ENCODE assay signal across 32 cellular contexts in genomic region chr6:144449911-144450690, GRCh38.
DNase-seq lines count a peak whose midpoint lies in the region; ATAC-seq and TF ChIP-seq lines count a peak whose summit lies in the region.
"Had no signal": no experiment of that assay in that cellular context is flagged by ENCODE, and none has a peak within 500 bp of the region (broad histone marks: within the 10 kb centered on the region; RNA-seq: fewer than 3 reads in every experiment).

No MANE protein-coding gene starts in this region.

- no peaks in the 10 kb centered on the region for H3K79me2 ChIP-seq in neural progenitor cell (ENCODE audit: low read depth)

- H3K4me3 Mint-ChIP-seq in T-helper 2 cell treated with Interferon-gamma antibody and Interleukin-4, amounts not matched to agents 5 μg/mL and 100 μg/mL, for 36 hours = no peak overlapping the region
- H3K4me3 Mint-ChIP-seq in activated T-helper 17 cell treated with anti-CD3 and anti-CD28 coated beads, Interleukin-2, amount 50 U/mL, for 72 hours = no peak overlapping the region
- H3K4me3 Mint-ChIP-seq in neural progenitor cell = no peak overlapping the region
- no peak overlapping the region for H3K4me3 Mint-ChIP-seq in activated T-cell treated with anti-CD3 and anti-CD28 coated beads, Interleukin-2, amount 50 U/mL, for 24 hours
- H3K4me3 Mint-ChIP-seq in naive thymus-derived CD4-positive, alpha-beta T cell = no peak overlapping the region
- H3K4me3 Mint-ChIP-seq: activated CD4-positive, alpha-beta T cell treated with anti-CD3 and anti-CD28 coated beads, Interleukin-2, amount 10 ng/mL, durations not matched to agents 24 days and 14 days; CD4-positive, alpha-beta T cell; effector memory CD8-positive, alpha-beta T cell; IgD-negative memory B cell; stimulated activated naive CD8-positive, alpha-beta T cell treated with anti-CD3 and anti-CD28 coated beads, Interleukin-15, amount 100 ng/mL, for 72 hours had no signal

- H4K20me1 ChIP-seq in neural progenitor cell (ENCODE audit: low read depth) = no peaks in the 10 kb centered on the region

- peaks cover 6% of the 10 kb centered on the region for H3F3A ChIP-seq in neural progenitor cell (ENCODE audit: low read depth)

- no peak overlapping the region for H2AFZ ChIP-seq in neural progenitor cell (replicated peaks)

- TF ChIP-seq CTCF in neural progenitor cell (IDR thresholded peaks at IDR 0.05) = no peak

- H3K27ac Mint-ChIP-seq in T-helper 2 cell treated with Interferon-gamma antibody and Interleukin-4, amounts not matched to agents 5 μg/mL and 100 μg/mL, for 36 hours = peak overlapping the region; percentile 66
- H3K27ac Mint-ChIP-seq in activated T-helper 17 cell treated with anti-CD3 and anti-CD28 coated beads, Interleukin-2, amount 50 U/mL, for 72 hours = peak overlapping the region; percentile 1
- H3K27ac Mint-ChIP-seq in neural progenitor cell = no peak overlapping the region
- H3K27ac Mint-ChIP-seq in activated T-cell treated with anti-CD3 and anti-CD28 coated beads, Interleukin-2, amount 50 U/mL, for 24 hours = no peak overlapping the region
- peak overlapping the region in 1 of 9 donors; percentile 63 for H3K27ac Mint-ChIP-seq in naive thymus-derived CD4-positive, alpha-beta T cell
- H3K27ac Mint-ChIP-seq: activated CD4-positive, alpha-beta T cell treated with anti-CD3 and anti-CD28 coated beads, Interleukin-2, amount 10 ng/mL, durations not matched to agents 24 days and 14 days; CD4-positive, alpha-beta T cell; stimulated activated naive CD8-positive, alpha-beta T cell treated with anti-CD3 and anti-CD28 coated beads, Interleukin-15, amount 100 ng/mL, for 72 hours had no signal

- no peak for DNase-seq in T-helper 2 cell treated with Interferon-gamma antibody and Interleukin-4, amounts not matched to agents 5 μg/mL and 100 μg/mL, for 36 hours (ENCODE audit: low spot score)
- DNase-seq in T-helper 2 cell (no peak), left cardiac atrium (peak; percentile 20), neural progenitor cell (ENCODE audit: low spot score) (peak; percentile 62), retina (no peak)
- DNase-seq in activated T-cell treated with anti-CD3 and anti-CD28 coated beads, Interleukin-2, amount 50 U/mL, for 24 hours = no peak
- no peak for DNase-seq in naive thymus-derived CD4-positive, alpha-beta T cell
- DNase-seq: activated CD4-positive, alpha-beta T cell treated with anti-CD3 and anti-CD28 coated beads, Interleukin-2, amount 10 ng/mL, durations not matched to agents 24 days and 14 days; activated naive CD4-positive, alpha-beta T cell treated with anti-CD3 and anti-CD28 coated beads, Interleukin-2, amount 50 U/mL, for 16 hours; CD4-positive, alpha-beta T cell; DMS 273 treated with DMSO at 0.1 percent for 48 hours; effector memory CD8-positive, alpha-beta T cell; EL; islet precursor cell; NCI-H1048; NCI-H1694 treated with DMSO at 0.1 percent for 48 hours; NCI-H2171 treated with DMSO at 0.1 percent for 48 hours; NCI-H524; NK-92 treated with Interleukin-12 subunit alpha and Interleukin-12 subunit beta, amount 100 ng/mL, for 24 hours; PC-3; small intestine; T-helper 9 cell had no signal

- H3K4me1 ChIP-seq in neural progenitor cell = peaks cover 10% of the 10 kb centered on the region
- H3K4me1 ChIP-seq in naive thymus-derived CD4-positive, alpha-beta T cell (ENCODE audit: control insufficient read depth in 2 of 2, insufficient read depth in 2 of 2, low read length in 2 of 2) = no peaks in the 10 kb centered on the region
- H3K4me1 ChIP-seq: esophagus muscularis mucosa, gastroesophageal sphincter, prostate gland had no signal

- no peaks in the 10 kb centered on the region for H3K9me3 Mint-ChIP-seq in T-helper 2 cell treated with Interferon-gamma antibody and Interleukin-4, amounts not matched to agents 5 μg/mL and 100 μg/mL, for 36 hours
- no peaks in the 10 kb centered on the region for H3K9me3 Mint-ChIP-seq in activated T-helper 17 cell treated with anti-CD3 and anti-CD28 coated beads, Interleukin-2, amount 50 U/mL, for 72 hours
- no peaks in the 10 kb centered on the region for H3K9me3 Mint-ChIP-seq in neural progenitor cell
- no peaks in the 10 kb centered on the region for H3K9me3 Mint-ChIP-seq in activated T-cell treated with anti-CD3 and anti-CD28 coated beads, Interleukin-2, amount 50 U/mL, for 24 hours
- H3K9me3 Mint-ChIP-seq in naive thymus-derived CD4-positive, alpha-beta T cell = no peaks in the 10 kb centered on the region
- H3K9me3 Mint-ChIP-seq: activated CD4-positive, alpha-beta T cell treated with anti-CD3 and anti-CD28 coated beads, Interleukin-2, amount 10 ng/mL, durations not matched to agents 24 days and 14 days; CD4-positive, alpha-beta T cell; effector memory CD8-positive, alpha-beta T cell; IgD-negative memory B cell; stimulated activated naive CD8-positive, alpha-beta T cell treated with anti-CD3 and anti-CD28 coated beads, Interleukin-15, amount 100 ng/mL, for 72 hours had no signal

- no peak overlapping the region for H3K4me3 ChIP-seq in neural progenitor cell
- no peak overlapping the region for H3K4me3 ChIP-seq in naive thymus-derived CD4-positive, alpha-beta T cell (ENCODE audit: low read length)
- H3K4me3 ChIP-seq: cardiac muscle cell, coronary artery, esophagus muscularis mucosa, gastroesophageal sphincter, prostate gland, tibial nerve had no signal

- no peaks in the 10 kb centered on the region for H3K36me3 ChIP-seq in neural progenitor cell
- peaks cover 24 to 72% (median 44%) of the 10 kb centered on the region in 3 experiments for H3K36me3 ChIP-seq in naive thymus-derived CD4-positive, alpha-beta T cell (ENCODE audit: control insufficient read depth in 2 of 3, insufficient read depth in 3 of 3, low read length in 3 of 3)
- H3K36me3 ChIP-seq: prostate gland had no signal

- H3K9ac ChIP-seq in neural progenitor cell = no peak overlapping the region

- H3K4me2 ChIP-seq in neural progenitor cell = no peak overlapping the region

- H3K27me3 Mint-ChIP-seq in T-helper 2 cell treated with Interferon-gamma antibody and Interleukin-4, amounts not matched to agents 5 μg/mL and 100 μg/mL, for 36 hours (ENCODE audit: low read depth) = no peaks in the 10 kb centered on the region
- H3K27me3 Mint-ChIP-seq in activated T-helper 17 cell treated with anti-CD3 and anti-CD28 coated beads, Interleukin-2, amount 50 U/mL, for 72 hours = no peaks in the 10 kb centered on the region
- H3K27me3 Mint-ChIP-seq in neural progenitor cell (ENCODE audit: insufficient read depth, low read depth) = no peaks in the 10 kb centered on the region
- H3K27me3 Mint-ChIP-seq in activated T-cell treated with anti-CD3 and anti-CD28 coated beads, Interleukin-2, amount 50 U/mL, for 24 hours = no peaks in the 10 kb centered on the region
- H3K27me3 Mint-ChIP-seq in naive thymus-derived CD4-positive, alpha-beta T cell = no peaks in the 10 kb centered on the region
- H3K27me3 Mint-ChIP-seq: activated CD4-positive, alpha-beta T cell treated with anti-CD3 and anti-CD28 coated beads, Interleukin-2, amount 10 ng/mL, durations not matched to agents 24 days and 14 days; CD4-positive, alpha-beta T cell; effector memory CD8-positive, alpha-beta T cell; IgD-negative memory B cell; stimulated activated naive CD8-positive, alpha-beta T cell treated with anti-CD3 and anti-CD28 coated beads, Interleukin-15, amount 100 ng/mL, for 72 hours had no signal

- peaks cover 52% of the 10 kb centered on the region for H3K36me3 Mint-ChIP-seq in T-helper 2 cell treated with Interferon-gamma antibody and Interleukin-4, amounts not matched to agents 5 μg/mL and 100 μg/mL, for 36 hours (ENCODE audit: low read depth)
- H3K36me3 Mint-ChIP-seq in activated T-helper 17 cell treated with anti-CD3 and anti-CD28 coated beads, Interleukin-2, amount 50 U/mL, for 72 hours (ENCODE audit: low read depth) = peaks cover 77% of the 10 kb centered on the region
- H3K36me3 Mint-ChIP-seq in neural progenitor cell = peaks cover 28% of the 10 kb centered on the region
- peaks cover 58% of the 10 kb centered on the region for H3K36me3 Mint-ChIP-seq in activated T-cell treated with anti-CD3 and anti-CD28 coated beads, Interleukin-2, amount 50 U/mL, for 24 hours (ENCODE audit: low read depth)
- H3K36me3 Mint-ChIP-seq in naive thymus-derived CD4-positive, alpha-beta T cell = peaks cover 26 to 65% (median 49%) of the 10 kb centered on the region in 5 donors

- POLR2A ChIA-PET in naive thymus-derived CD4-positive, alpha-beta T cell (lab: Charles Lee) = no interaction called here

- H3K27me3 ChIP-seq in neural progenitor cell = no peaks in the 10 kb centered on the region
- no peaks in the 10 kb centered on the region for H3K27me3 ChIP-seq in naive thymus-derived CD4-positive, alpha-beta T cell (ENCODE audit: control insufficient read depth in 2 of 2, insufficient read depth in 2 of 2, low read length in 2 of 2)
- H3K27me3 ChIP-seq: cardiac muscle cell, esophagus muscularis mucosa, gastroesophageal sphincter, tibial nerve had no signal

- ATAC-seq in activated T-helper 17 cell treated with anti-CD3 and anti-CD28 coated beads, Interleukin-2, amount 50 U/mL, for 72 hours (replicated peaks) = no peak
- peak; percentile 55 to 66 for ATAC-seq in left cardiac atrium
- no peak for ATAC-seq in naive thymus-derived CD4-positive, alpha-beta T cell
- ATAC-seq: effector memory CD8-positive, alpha-beta T cell; gastroesophageal sphincter; PC-3 had no signal

- intact Hi-C loops in left cardiac atrium (cut with DNase I) = no loop called here
- intact Hi-C loops in naive thymus-derived CD4-positive, alpha-beta T cell (cut with micrococcal nuclease) = no loop called here

- peaks cover 5% of the 10 kb centered on the region for H3K4me1 Mint-ChIP-seq in T-helper 2 cell treated with Interferon-gamma antibody and Interleukin-4, amounts not matched to agents 5 μg/mL and 100 μg/mL, for 36 hours (ENCODE audit: low read depth)
- no peaks in the 10 kb centered on the region for H3K4me1 Mint-ChIP-seq in activated T-helper 17 cell treated with anti-CD3 and anti-CD28 coated beads, Interleukin-2, amount 50 U/mL, for 72 hours
- no peaks in the 10 kb centered on the region for H3K4me1 Mint-ChIP-seq in neural progenitor cell
- H3K4me1 Mint-ChIP-seq in activated T-cell treated with anti-CD3 and anti-CD28 coated beads, Interleukin-2, amount 50 U/mL, for 24 hours (ENCODE audit: low read depth) = peaks cover 3% of the 10 kb centered on the region
- H3K4me1 Mint-ChIP-seq in naive thymus-derived CD4-positive, alpha-beta T cell = peaks cover 0 to 7% (median 0%) of the 10 kb centered on the region in 7 donors
- H3K4me1 Mint-ChIP-seq: IgD-negative memory B cell had no signal

- H3K9me3 ChIP-seq in neural progenitor cell (ENCODE audit: low read depth) = no peaks in the 10 kb centered on the region
- no peaks in the 10 kb centered on the region for H3K9me3 ChIP-seq in naive thymus-derived CD4-positive, alpha-beta T cell (ENCODE audit: control insufficient read depth in 2 of 3, low read length in 3 of 3)
- H3K9me3 ChIP-seq: esophagus muscularis mucosa, gastroesophageal sphincter, prostate gland, tibial nerve had no signal

- peak overlapping the region; percentile 81 for H3K27ac ChIP-seq in neural progenitor cell
- no peak overlapping the region for H3K27ac ChIP-seq in naive thymus-derived CD4-positive, alpha-beta T cell (ENCODE audit: low read depth, low read length)
- H3K27ac ChIP-seq: cardiac muscle cell, coronary artery, esophagus muscularis mucosa, gastroesophageal sphincter, prostate gland, VCaP had no signal

- CTCF ChIA-PET in naive thymus-derived CD4-positive, alpha-beta T cell (lab: Charles Lee) = no interaction called here

Comparison
In these comparisons a context has a peak if more than half of its experiments do, and no peak if none do; other contexts are left out.
1. DNase-seq: peak in left cardiac atrium (single experiment) and neural progenitor cell (single experiment); none in T-helper 2 cell treated with Interferon-gamma antibody and Interleukin-4, amounts not matched to agents 5 μg/mL and 100 μg/mL, for 36 hours (single experiment), T-helper 2 cell (0 of 5), activated T-cell treated with anti-CD3 and anti-CD28 coated beads, Interleukin-2, amount 50 U/mL, for 24 hours (single experiment), naive thymus-derived CD4-positive, alpha-beta T cell (0 of 9) and retina (single experiment).
2. H3K27ac Mint-ChIP-seq: peak in T-helper 2 cell treated with Interferon-gamma antibody and Interleukin-4, amounts not matched to agents 5 μg/mL and 100 μg/mL, for 36 hours (single experiment) and activated T-helper 17 cell treated with anti-CD3 and anti-CD28 coated beads, Interleukin-2, amount 50 U/mL, for 72 hours (single experiment); none in neural progenitor cell (single experiment) and activated T-cell treated with anti-CD3 and anti-CD28 coated beads, Interleukin-2, amount 50 U/mL, for 24 hours (single experiment).
3. ATAC-seq: peak in left cardiac atrium (2 of 2); none in activated T-helper 17 cell treated with anti-CD3 and anti-CD28 coated beads, Interleukin-2, amount 50 U/mL, for 72 hours (single experiment) and naive thymus-derived CD4-positive, alpha-beta T cell (single experiment).